ENCODE assay signal across 29 cellular contexts in genomic region chr9:119154527-119154926, GRCh38.
"Had no signal": no experiment of that assay in that cellular context is flagged by ENCODE, and none has a peak within 500 bp of the region (broad histone marks: within the 10 kb centered on the region; RNA-seq: fewer than 3 reads in every experiment).

No MANE protein-coding gene starts in this region.

- H3K4me1 ChIP-seq: colonic mucosa, esophagus muscularis mucosa, esophagus squamous epithelium, foreskin keratinocyte, gastrocnemius medialis, gastroesophageal sphincter, heart left ventricle, heart right ventricle had no signal

- H3K27me3 ChIP-seq: colonic mucosa, dorsolateral prefrontal cortex, esophagus muscularis mucosa, esophagus squamous epithelium, foreskin keratinocyte, gastrocnemius medialis, gastroesophageal sphincter, heart left ventricle, heart right ventricle had no signal

- DNase-seq: colonic mucosa; cortex of kidney; dermis blood vessel endothelial cell; dorsolateral prefrontal cortex; effector CD4-positive, alpha-beta T cell; effector CD8-positive, alpha-beta T cell; effector memory CD4-positive, alpha-beta T cell; effector memory CD8-positive, alpha-beta T cell; endodermal cell; erythroblast; esophagus squamous epithelium; foreskin fibroblast; foreskin keratinocyte; foreskin melanocyte; gastrocnemius medialis; glutamatergic neuron; head of caudate nucleus; heart left ventricle; heart right ventricle had no signal

- H3K27ac ChIP-seq: colonic mucosa, coronary artery, dorsolateral prefrontal cortex, epithelial cell of prostate, esophagus muscularis mucosa, esophagus squamous epithelium, foreskin keratinocyte, gastrocnemius medialis, gastroesophageal sphincter, heart left ventricle, heart right ventricle had no signal

- H3K27me3 Mint-ChIP-seq: dendritic cell treated with granulocyte-macrophage colony-stimulating factor and Interleukin-4, amounts not matched to agents 40 ng/mL and 50 ng/mL, for 4 days; effector memory CD8-positive, alpha-beta T cell had no signal

- ATAC-seq: effector memory CD8-positive, alpha-beta T cell; esophagus mucosa; foreskin keratinocyte; gastrocnemius medialis; gastroesophageal sphincter; heart left ventricle; heart right ventricle had no signal

- H3K9me3 ChIP-seq: colonic mucosa, esophagus muscularis mucosa, esophagus squamous epithelium, gastrocnemius medialis, gastroesophageal sphincter, heart left ventricle, heart right ventricle had no signal

- FAIRE-seq: colon, endometrium, endothelial cell of umbilical vein, frontal cortex had no signal

- H3K4me3 ChIP-seq: colonic mucosa, coronary artery, dorsolateral prefrontal cortex, esophagus muscularis mucosa, esophagus squamous epithelium, gastrocnemius medialis, gastroesophageal sphincter, heart left ventricle, heart right ventricle had no signal

- H3K27ac Mint-ChIP-seq: dendritic cell treated with granulocyte-macrophage colony-stimulating factor and Interleukin-4, amounts not matched to agents 40 ng/mL and 50 ng/mL, for 4 days; effector memory CD8-positive, alpha-beta T cell; endodermal cell had no signal

- H3K4me3 Mint-ChIP-seq: dendritic cell treated with granulocyte-macrophage colony-stimulating factor and Interleukin-4, amounts not matched to agents 40 ng/mL and 50 ng/mL, for 4 days; effector memory CD8-positive, alpha-beta T cell; endodermal cell had no signal

- H3K9me3 Mint-ChIP-seq: dendritic cell treated with granulocyte-macrophage colony-stimulating factor and Interleukin-4, amounts not matched to agents 40 ng/mL and 50 ng/mL, for 4 days; endodermal cell had no signal

- H3K36me3 ChIP-seq: colonic mucosa, esophagus muscularis mucosa, esophagus squamous epithelium, gastrocnemius medialis, gastroesophageal sphincter, heart left ventricle, heart right ventricle had no signal
